Comparison of ENCODE assay signal across 7 cellular contexts in genomic region chr17:76354747-76355310, GRCh38. TPM values are rescaled to one million over a fixed set of nuclear protein-coding genes. Genes with fewer than 3 reads are reported as not detected.
DNase-seq lines count a peak whose midpoint lies in the region; ATAC-seq and TF ChIP-seq lines count a peak whose summit lies in the region.

No MANE protein-coding gene starts in this region.

- H4K20me1 ChIP-seq in DOHH2 (ENCODE audit: control insufficient read depth, insufficient read depth, low read depth, low read length) (no peaks in the 10 kb centered on the region), neural cell (ENCODE audit: insufficient read depth) (no peaks in the 10 kb centered on the region)

- H3K4me1 Mint-ChIP-seq in activated T-helper 1 cell treated with anti-CD3 and anti-CD28 coated beads, Interleukin-12 subunit alpha, Interleukin-12 subunit beta, Interleukin-2, Interleukin-4 antibody, amounts not matched to agents 30 ng/mL and 10 ng/mL and 1 ng/mL, durations not matched to agents 14 hours and 24 hours and 36 hours (ENCODE audit: low read depth), result peaks cover 28% of the 10 kb centered on the region

- no peaks in the 10 kb centered on the region for H3K36me3 ChIP-seq in DOHH2 (ENCODE audit: control insufficient read depth, low read length)
- no peaks in the 10 kb centered on the region for H3K36me3 ChIP-seq in neural cell (ENCODE audit: insufficient read depth, low read length)
- peaks cover 21% of the 10 kb centered on the region for H3K36me3 ChIP-seq in WERI-Rb-1

- H2AFZ ChIP-seq in neural cell (ENCODE audit: low read depth, low read length), result peak overlapping the region; percentile 89

- H3K36me3 Mint-ChIP-seq in activated T-helper 1 cell treated with anti-CD3 and anti-CD28 coated beads, Interleukin-12 subunit alpha, Interleukin-12 subunit beta, Interleukin-2, Interleukin-4 antibody, amounts not matched to agents 30 ng/mL and 10 ng/mL and 1 ng/mL, durations not matched to agents 14 hours and 24 hours and 36 hours (ENCODE audit: low read depth), result no peaks in the 10 kb centered on the region

- no peak overlapping the region for H3K9ac ChIP-seq in neural cell (ENCODE audit: low read length)

- no peak for TF ChIP-seq EP300 in neural cell (conservative IDR thresholded peaks at IDR 0.05; ENCODE audit: poor library complexity, severe bottlenecking)

- TF ChIP-seq RAD21 in neural cell (conservative IDR thresholded peaks at IDR 0.05), result no peak

- peaks cover 24% of the 10 kb centered on the region for H3K79me2 ChIP-seq in DOHH2 (ENCODE audit: control insufficient read depth, low read length)
- peaks cover 9% of the 10 kb centered on the region for H3K79me2 ChIP-seq in neural cell (replicated peaks; ENCODE audit: insufficient read depth, low read length)

- peak overlapping the region; percentile 62 for H3K27ac Mint-ChIP-seq in activated T-helper 1 cell treated with anti-CD3 and anti-CD28 coated beads, Interleukin-12 subunit alpha, Interleukin-12 subunit beta, Interleukin-2, Interleukin-4 antibody, amounts not matched to agents 30 ng/mL and 10 ng/mL and 1 ng/mL, durations not matched to agents 14 hours and 24 hours and 36 hours

- H3K4me1 ChIP-seq in DOHH2 (ENCODE audit: control insufficient read depth, low read length), result peaks cover 31% of the 10 kb centered on the region

- H3K9me2 ChIP-seq in DOHH2 (replicated peaks; ENCODE audit: control insufficient read depth, low read length) (no peaks in the 10 kb centered on the region), neural cell (ENCODE audit: insufficient read depth, low read length) (no peaks in the 10 kb centered on the region)

- H3K27me3 ChIP-seq in DOHH2 (ENCODE audit: control insufficient read depth, low read length) (no peaks in the 10 kb centered on the region), neural cell (ENCODE audit: insufficient read depth, low read depth, low read length) (no peaks in the 10 kb centered on the region), WERI-Rb-1 (ENCODE audit: insufficient read depth, low read depth, severe bottlenecking) (no peaks in the 10 kb centered on the region)

- H3K9me3 Mint-ChIP-seq in activated T-helper 1 cell treated with anti-CD3 and anti-CD28 coated beads, Interleukin-12 subunit alpha, Interleukin-12 subunit beta, Interleukin-2, Interleukin-4 antibody, amounts not matched to agents 30 ng/mL and 10 ng/mL and 1 ng/mL, durations not matched to agents 14 hours and 24 hours and 36 hours, result no peaks in the 10 kb centered on the region

- TF ChIP-seq CTCF in DOHH2 (IDR thresholded peaks at IDR 0.05; ENCODE audit: low read depth, low read length, poor library complexity, severe bottlenecking) (no peak), neural cell (IDR thresholded peaks at IDR 0.05; ENCODE audit: poor library complexity, severe bottlenecking) (no peak), WERI-Rb-1 (IDR thresholded peaks at IDR 0.05; ENCODE audit: low read depth, low read length) (no peak)

- intact Hi-C loops in activated T-helper 1 cell treated with anti-CD3 and anti-CD28 coated beads, Interleukin-12 subunit alpha, Interleukin-12 subunit beta, Interleukin-2, Interleukin-4 antibody, amounts not matched to agents 30 ng/mL and 10 ng/mL and 1 ng/mL, durations not matched to agents 14 hours and 24 hours and 36 hours (cut with micrococcal nuclease), result loop anchor here (1.0 to 10.0 kb wide), 5 partner anchors 28 to 252 kb away; partner anchors contain the start of genes EXOC7 and RHBDF2

- H3F3A ChIP-seq in DOHH2 (ENCODE audit: control insufficient read depth, insufficient read depth), result peaks cover 3% of the 10 kb centered on the region
- H3F3A ChIP-seq in neural cell (ENCODE audit: insufficient read depth, low read length, poor library complexity, severe bottlenecking), result no peaks in the 10 kb centered on the region

- no peak overlapping the region for H3K27ac ChIP-seq in DOHH2 (ENCODE audit: low read depth, low read length)
- H3K27ac ChIP-seq in neural cell (ENCODE audit: low read length), result no peak overlapping the region
- no peak overlapping the region for H3K27ac ChIP-seq in WERI-Rb-1

- DNase-seq in Kasumi-1 (lab: John Stamatoyannopoulos, UW), result peak; percentile 30 to 31
- DNase-seq in activated T-helper 1 cell treated with anti-CD3 and anti-CD28 coated beads, Interleukin-12 subunit alpha, Interleukin-12 subunit beta, Interleukin-2, Interleukin-4 antibody, amounts not matched to agents 30 ng/mL and 10 ng/mL and 1 ng/mL, durations not matched to agents 14 hours and 24 hours and 36 hours (ENCODE audit: low spot score), result no peak
- DNase-seq in WERI-Rb-1, result no peak
- DNase-seq in GOT3 (lab: John Stamatoyannopoulos, UW), result no peak

- H3K27me3 Mint-ChIP-seq in activated T-helper 1 cell treated with anti-CD3 and anti-CD28 coated beads, Interleukin-12 subunit alpha, Interleukin-12 subunit beta, Interleukin-2, Interleukin-4 antibody, amounts not matched to agents 30 ng/mL and 10 ng/mL and 1 ng/mL, durations not matched to agents 14 hours and 24 hours and 36 hours (ENCODE audit: insufficient read depth), result peaks cover 6% of the 10 kb centered on the region

- ATAC-seq in HG03159 (IDR thresholded peaks at IDR 0.05; ENCODE audit: unreplicated experiment), result no peak

- peak overlapping the region; percentile 89 for H3K4me3 Mint-ChIP-seq in activated T-helper 1 cell treated with anti-CD3 and anti-CD28 coated beads, Interleukin-12 subunit alpha, Interleukin-12 subunit beta, Interleukin-2, Interleukin-4 antibody, amounts not matched to agents 30 ng/mL and 10 ng/mL and 1 ng/mL, durations not matched to agents 14 hours and 24 hours and 36 hours

- H3K9me3 ChIP-seq in DOHH2 (ENCODE audit: control insufficient read depth, insufficient read depth, low read length) (no peaks in the 10 kb centered on the region), neural cell (ENCODE audit: low read length) (no peaks in the 10 kb centered on the region), WERI-Rb-1 (ENCODE audit: severe bottlenecking) (no peaks in the 10 kb centered on the region)

- H3K4me2 ChIP-seq in DOHH2 (ENCODE audit: low read length) (0 out of 2 replicates have a peak overlapping the region, but pooled peaks have one; percentile 95), neural cell (ENCODE audit: low read length) (no peak overlapping the region)

- H3K4me3 ChIP-seq in DOHH2 (ENCODE audit: low read length), result no peak overlapping the region
- no peak overlapping the region for H3K4me3 ChIP-seq in neural cell (ENCODE audit: low read length)
- no peak overlapping the region for H3K4me3 ChIP-seq in WERI-Rb-1 (ENCODE audit: low read depth, low read length)

TF ChIP-seq in neural cell, 6 proteins besides CTCF, POLR2A, EP300 and RAD21:
- TF ChIP-seq SMC3 (conservative IDR thresholded peaks at IDR 0.05; ENCODE audit: poor library complexity) (no peak), TAF1 (IDR thresholded peaks at IDR 0.05; ENCODE audit: low read depth) (no peak), POLR2AphosphoS5 (IDR thresholded peaks at IDR 0.05) (no peak), MXI1 (conservative IDR thresholded peaks at IDR 0.05; ENCODE audit: poor library complexity, severe bottlenecking) (no peak), EZH2 (IDR thresholded peaks at IDR 0.05; ENCODE audit: borderline replicate concordance, insufficient read depth, low read length, poor library complexity, severe bottlenecking) (no peak)
- TF ChIP-seq, protein P1, sequence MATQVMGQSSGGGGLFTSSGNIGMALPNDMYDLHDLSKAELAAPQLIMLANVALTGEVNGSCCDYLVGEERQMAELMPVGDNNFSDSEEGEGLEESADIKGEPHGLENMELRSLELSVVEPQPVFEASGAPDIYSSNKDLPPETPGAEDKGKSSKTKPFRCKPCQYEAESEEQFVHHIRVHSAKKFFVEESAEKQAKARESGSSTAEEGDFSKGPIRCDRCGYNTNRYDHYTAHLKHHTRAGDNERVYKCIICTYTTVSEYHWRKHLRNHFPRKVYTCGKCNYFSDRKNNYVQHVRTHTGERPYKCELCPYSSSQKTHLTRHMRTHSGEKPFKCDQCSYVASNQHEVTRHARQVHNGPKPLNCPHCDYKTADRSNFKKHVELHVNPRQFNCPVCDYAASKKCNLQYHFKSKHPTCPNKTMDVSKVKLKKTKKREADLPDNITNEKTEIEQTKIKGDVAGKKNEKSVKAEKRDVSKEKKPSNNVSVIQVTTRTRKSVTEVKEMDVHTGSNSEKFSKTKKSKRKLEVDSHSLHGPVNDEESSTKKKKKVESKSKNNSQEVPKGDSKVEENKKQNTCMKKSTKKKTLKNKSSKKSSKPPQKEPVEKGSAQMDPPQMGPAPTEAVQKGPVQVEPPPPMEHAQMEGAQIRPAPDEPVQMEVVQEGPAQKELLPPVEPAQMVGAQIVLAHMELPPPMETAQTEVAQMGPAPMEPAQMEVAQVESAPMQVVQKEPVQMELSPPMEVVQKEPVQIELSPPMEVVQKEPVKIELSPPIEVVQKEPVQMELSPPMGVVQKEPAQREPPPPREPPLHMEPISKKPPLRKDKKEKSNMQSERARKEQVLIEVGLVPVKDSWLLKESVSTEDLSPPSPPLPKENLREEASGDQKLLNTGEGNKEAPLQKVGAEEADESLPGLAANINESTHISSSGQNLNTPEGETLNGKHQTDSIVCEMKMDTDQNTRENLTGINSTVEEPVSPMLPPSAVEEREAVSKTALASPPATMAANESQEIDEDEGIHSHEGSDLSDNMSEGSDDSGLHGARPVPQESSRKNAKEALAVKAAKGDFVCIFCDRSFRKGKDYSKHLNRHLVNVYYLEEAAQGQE (IDR thresholded peaks at IDR 0.05; ENCODE audit: borderline replicate concordance), result no peak

RNA-seq across cellular contexts. Expression of gene PRPSAP1, which starts 1.1 kb away (rescaled TPM):
- total RNA-seq in activated T-helper 1 cell treated with anti-CD3 and anti-CD28 coated beads, Interleukin-12 subunit alpha, Interleukin-12 subunit beta, Interleukin-2, Interleukin-4 antibody, amounts not matched to agents 30 ng/mL and 10 ng/mL and 1 ng/mL, durations not matched to agents 14 hours and 24 hours and 36 hours, result 41.2 and 44.0 TPM in 2 replicates
- polyA plus RNA-seq in neural cell, result 73.8 and 88.0 TPM in 2 replicates
- 79.0 and 82.5 TPM in 2 replicates for polyA minus RNA-seq in neural cell

RNA-seq across cellular contexts. Expression of gene SPHK1, which starts 29.6 kb away (rescaled TPM):
- 16.5 and 17.8 TPM in 2 replicates for total RNA-seq in activated T-helper 1 cell treated with anti-CD3 and anti-CD28 coated beads, Interleukin-12 subunit alpha, Interleukin-12 subunit beta, Interleukin-2, Interleukin-4 antibody, amounts not matched to agents 30 ng/mL and 10 ng/mL and 1 ng/mL, durations not matched to agents 14 hours and 24 hours and 36 hours
- polyA plus RNA-seq in neural cell, result 2.4 and 2.7 TPM in 2 replicates
- 1.9 and 2.1 TPM in 2 replicates for polyA minus RNA-seq in neural cell

RNA-seq across cellular contexts. Expression of gene QRICH2, which starts 46.8 kb away (rescaled TPM):
- total RNA-seq in activated T-helper 1 cell treated with anti-CD3 and anti-CD28 coated beads, Interleukin-12 subunit alpha, Interleukin-12 subunit beta, Interleukin-2, Interleukin-4 antibody, amounts not matched to agents 30 ng/mL and 10 ng/mL and 1 ng/mL, durations not matched to agents 14 hours and 24 hours and 36 hours, result 2.7 and 3.3 TPM in 2 replicates
- 17.3 and 26.5 TPM in 2 replicates for polyA plus RNA-seq in neural cell
- 14.1 TPM in 2 replicates for polyA minus RNA-seq in neural cell

Comparison
In these comparisons a context has a peak if more than half of its experiments do, and no peak if none do; other contexts are left out.
1. DNase-seq: peak in Kasumi-1 (2 of 2); none in activated T-helper 1 cell treated with anti-CD3 and anti-CD28 coated beads, Interleukin-12 subunit alpha, Interleukin-12 subunit beta, Interleukin-2, Interleukin-4 antibody, amounts not matched to agents 30 ng/mL and 10 ng/mL and 1 ng/mL, durations not matched to agents 14 hours and 24 hours and 36 hours (single experiment), WERI-Rb-1 (single experiment) and GOT3 (single experiment).